In genomic region chrX:130416785-130417184, GRCh38 we compare ENCODE assay signal across 35 cellular contexts. TPM values are rescaled to one million over a fixed set of nuclear protein-coding genes. Genes with fewer than 3 reads are reported as not detected.
"Had no signal": no experiment of that assay in that cellular context is flagged by ENCODE, and none has a peak within 500 bp of the region (broad histone marks: within the 10 kb centered on the region; RNA-seq: fewer than 3 reads in every experiment).

No MANE protein-coding gene starts in this region.

- H3K27ac ChIP-seq: adrenal gland, body of pancreas, esophagus muscularis mucosa, foreskin keratinocyte, gastrocnemius medialis, heart left ventricle had no signal

- ATAC-seq: activated CD4-positive, alpha-beta T cell treated with anti-CD3 and anti-CD28 coated beads for 36 hours; activated CD8-positive, alpha-beta memory T cell treated with anti-CD3 and anti-CD28 coated beads, Interleukin-2, amount 10 ng/mL, durations not matched to agents 7 days and 5 days; activated CD8-positive, alpha-beta T cell treated with anti-CD3 and anti-CD28 coated beads, Interleukin-2, amount 10 ng/mL, durations not matched to agents 7 days and 5 days; activated naive CD8-positive, alpha-beta T cell treated with anti-CD3 and anti-CD28 coated beads, Interleukin-2, amount 50 U/mL, for 24 hours; body of pancreas; effector memory CD8-positive, alpha-beta T cell; foreskin keratinocyte; gastrocnemius medialis; heart left ventricle had no signal

- H3K9me3 ChIP-seq: adrenal gland, body of pancreas, esophagus muscularis mucosa, gastrocnemius medialis, heart left ventricle had no signal

- H3K4me1 ChIP-seq: adrenal gland, body of pancreas, esophagus muscularis mucosa, foreskin keratinocyte, gastrocnemius medialis, heart left ventricle had no signal

- FAIRE-seq: colon had no signal

- H3K4me3 ChIP-seq: adrenal gland, body of pancreas, esophagus muscularis mucosa, gastrocnemius medialis, heart left ventricle had no signal

- H3K36me3 ChIP-seq: gastrocnemius medialis had no signal

- H3K27me3 ChIP-seq: adrenal gland, body of pancreas, esophagus muscularis mucosa, foreskin keratinocyte, gastrocnemius medialis, heart left ventricle had no signal

- DNase-seq: activated CD4-positive, alpha-beta memory T cell treated with anti-CD3 and anti-CD28 coated beads for 36 hours; activated CD4-positive, alpha-beta T cell treated with anti-CD3 and anti-CD28 coated beads for 36 hours; activated CD4-positive, alpha-beta T cell treated with anti-CD3 and anti-CD28 coated beads, Interleukin-2, amount 10 ng/mL, durations not matched to agents 24 days and 14 days; activated CD4-positive, CD25-positive, alpha-beta regulatory T cell; activated CD4-positive, CD25-positive, alpha-beta regulatory T cell treated with anti-CD3 and anti-CD28 coated beads, Interleukin-2, amount 50 U/mL, for 72 hours; activated CD8-positive, alpha-beta memory T cell treated with anti-CD3 and anti-CD28 coated beads, Interleukin-2, amount 10 ng/mL, durations not matched to agents 7 days and 5 days; activated CD8-positive, alpha-beta memory T cell treated with anti-CD3 and anti-CD28 coated beads, Interleukin-2, amount 50 U/mL, for 4 hours; activated CD8-positive, alpha-beta T cell treated with anti-CD3 and anti-CD28 coated beads, Interleukin-2, amount 10 ng/mL, durations not matched to agents 7 days and 5 days; activated effector memory CD4-positive, alpha-beta T cell treated with anti-CD3 and anti-CD28 coated beads, Interleukin-2, amount 50 U/mL, for 16 hours; activated naive CD4-positive, alpha-beta T cell treated with anti-CD3 and anti-CD28 coated beads for 36 hours; activated naive CD8-positive, alpha-beta T cell treated with anti-CD3 and anti-CD28 coated beads for 36 hours; activated naive CD8-positive, alpha-beta T cell treated with anti-CD3 and anti-CD28 coated beads, Interleukin-2, amount 50 U/mL, for 24 hours; activated T-cell treated with anti-CD3 and anti-CD28 coated beads, Interleukin-2, amount 50 U/mL, for 1 hour; activated T-cell treated with anti-CD3 and anti-CD28 coated beads, Interleukin-2, amount 50 U/mL, for 48 hours; adrenal gland; amygdala; aorta; body of pancreas; caudate nucleus; cortex of kidney; dermis blood vessel endothelial cell; effector CD4-positive, alpha-beta T cell; effector memory CD8-positive, alpha-beta T cell; erythroblast; foreskin keratinocyte; gastrocnemius medialis; glutamatergic neuron; heart left ventricle; T-helper 2 cell had no signal

RNA-seq across cellular contexts. Expression of gene GPR119, which starts 31.3 kb away (rescaled TPM):
- total RNA-seq: activated CD4-positive, alpha-beta memory T cell treated with anti-CD3 and anti-CD28 coated beads for 36 hours; activated CD4-positive, alpha-beta T cell treated with anti-CD3 and anti-CD28 coated beads for 36 hours; activated CD4-positive, alpha-beta T cell treated with anti-CD3 and anti-CD28 coated beads, Interleukin-2, amount 10 ng/mL, durations not matched to agents 24 days and 14 days; activated CD8-positive, alpha-beta memory T cell treated with anti-CD3 and anti-CD28 coated beads for 36 hours; activated CD8-positive, alpha-beta memory T cell treated with anti-CD3 and anti-CD28 coated beads, Interleukin-2, amount 10 ng/mL, durations not matched to agents 7 days and 5 days; activated CD8-positive, alpha-beta T cell treated with anti-CD3 and anti-CD28 coated beads, Interleukin-2, amount 10 ng/mL, durations not matched to agents 7 days and 5 days; activated naive CD4-positive, alpha-beta T cell treated with anti-CD3 and anti-CD28 coated beads for 36 hours; activated naive CD8-positive, alpha-beta T cell treated with anti-CD3 and anti-CD28 coated beads for 36 hours; activated T-helper 1 cell treated with anti-CD3 and anti-CD28 coated beads, Interleukin-12 subunit alpha, Interleukin-12 subunit beta, Interleukin-2, Interleukin-4 antibody, amounts not matched to agents 30 ng/mL and 10 ng/mL and 1 ng/mL, durations not matched to agents 14 hours and 24 hours and 36 hours; activated T-helper 2 cell treated with anti-CD3 and anti-CD28 coated beads, Interferon-gamma antibody, Interleukin-2, Interleukin-4, amounts not matched to agents 10 μg/mL and 5 μg/mL and 100 μg/mL, durations not matched to agents 14 hours and 24 hours and 36 hours; adrenal gland; aorta; chondrocyte; dermis blood vessel endothelial cell; esophagus muscularis mucosa; foreskin keratinocyte; gastrocnemius medialis; heart left ventricle had no signal
- polyA plus RNA-seq: adrenal gland, aorta, foreskin keratinocyte, heart left ventricle had no signal
